1 cellular context compared by ENCODE assay signal in genomic region chr5:176447982-176448608, GRCh38.
TF ChIP-seq lines count a peak whose summit lies in the region.

A gene with protein sequence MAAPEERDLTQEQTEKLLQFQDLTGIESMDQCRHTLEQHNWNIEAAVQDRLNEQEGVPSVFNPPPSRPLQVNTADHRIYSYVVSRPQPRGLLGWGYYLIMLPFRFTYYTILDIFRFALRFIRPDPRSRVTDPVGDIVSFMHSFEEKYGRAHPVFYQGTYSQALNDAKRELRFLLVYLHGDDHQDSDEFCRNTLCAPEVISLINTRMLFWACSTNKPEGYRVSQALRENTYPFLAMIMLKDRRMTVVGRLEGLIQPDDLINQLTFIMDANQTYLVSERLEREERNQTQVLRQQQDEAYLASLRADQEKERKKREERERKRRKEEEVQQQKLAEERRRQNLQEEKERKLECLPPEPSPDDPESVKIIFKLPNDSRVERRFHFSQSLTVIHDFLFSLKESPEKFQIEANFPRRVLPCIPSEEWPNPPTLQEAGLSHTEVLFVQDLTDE (plus strand): TSS chr5:176448385. CDS start chr5:176448408, 23 bp downstream.

TF ChIP-seq in K562, 482 proteins besides CTCF, POLR2A, EP300 and RAD21 (continued from another document and continues in another):
- TF ChIP-seq, protein P1, sequence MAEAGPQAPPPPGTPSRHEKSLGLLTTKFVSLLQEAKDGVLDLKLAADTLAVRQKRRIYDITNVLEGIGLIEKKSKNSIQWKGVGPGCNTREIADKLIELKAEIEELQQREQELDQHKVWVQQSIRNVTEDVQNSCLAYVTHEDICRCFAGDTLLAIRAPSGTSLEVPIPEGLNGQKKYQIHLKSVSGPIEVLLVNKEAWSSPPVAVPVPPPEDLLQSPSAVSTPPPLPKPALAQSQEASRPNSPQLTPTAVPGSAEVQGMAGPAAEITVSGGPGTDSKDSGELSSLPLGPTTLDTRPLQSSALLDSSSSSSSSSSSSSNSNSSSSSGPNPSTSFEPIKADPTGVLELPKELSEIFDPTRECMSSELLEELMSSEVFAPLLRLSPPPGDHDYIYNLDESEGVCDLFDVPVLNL (CRISPR knock-in tag; IDR thresholded peaks at IDR 0.05; ENCODE audit: low read depth): peak; percentile 43; the same call in 1 of the 2 replicates
- peak; percentile 92 for TF ChIP-seq CCNT2 (IDR thresholded peaks at IDR 0.05; ENCODE audit: borderline replicate concordance, extremely low read depth, insufficient read length, low read depth, low read length)
- peak; percentile 58 for TF ChIP-seq GMEB1 (CRISPR knock-in tag; IDR thresholded peaks at IDR 0.05)
- no peak for TF ChIP-seq ZFP36 (IDR thresholded peaks at IDR 0.05; ENCODE audit: low read depth, low read length, partially characterized antibody)
- no peak for TF ChIP-seq XRCC3 (IDR thresholded peaks at IDR 0.05)
- no peak for TF ChIP-seq RNF2 (IDR thresholded peaks at IDR 0.05)
- TF ChIP-seq ZNF436 (CRISPR knock-in tag; IDR thresholded peaks at IDR 0.05): no peak
- TF ChIP-seq TEAD4 (IDR thresholded peaks at IDR 0.05; ENCODE audit: low read length): no peak
- TF ChIP-seq TEAD4 (CRISPR knock-in tag; IDR thresholded peaks at IDR 0.05; ENCODE audit: borderline replicate concordance): no peak
- TF ChIP-seq E4F1 (CRISPR knock-in tag; IDR thresholded peaks at IDR 0.05; ENCODE audit: borderline replicate concordance): no peak
- TF ChIP-seq C11orf30 (IDR thresholded peaks at IDR 0.05; ENCODE audit: low read depth): peak; percentile 88
- peak; percentile 48 for TF ChIP-seq PHF20 (IDR thresholded peaks at IDR 0.05; ENCODE audit: partially characterized antibody)
- no peak for TF ChIP-seq ZSCAN32 (CRISPR knock-in tag; IDR thresholded peaks at IDR 0.05)
- no peak for TF ChIP-seq CHD7 (IDR thresholded peaks at IDR 0.05; ENCODE audit: low read depth, low read length)
- peak; percentile 73; the same call in 1 of the 2 replicates for TF ChIP-seq ZBTB1 (CRISPR knock-in tag; IDR thresholded peaks at IDR 0.05; ENCODE audit: borderline replicate concordance, low read depth)
- TF ChIP-seq RBFOX2 (IDR thresholded peaks at IDR 0.05; ENCODE audit: low read depth, low read length): peak; percentile 93
- no peak for TF ChIP-seq ZNF75A (CRISPR knock-in tag; IDR thresholded peaks at IDR 0.05)
- TF ChIP-seq GTF2A2 (tag; IDR thresholded peaks at IDR 0.05): no peak
- TF ChIP-seq CHCHD3 (CRISPR knock-in tag; IDR thresholded peaks at IDR 0.05): no peak
- TF ChIP-seq ZNF639 (CRISPR knock-in tag; conservative IDR thresholded peaks at IDR 0.05 in 1 of 2, IDR thresholded peaks at IDR 0.05 in 1 of 2): peak in 1 of 2 experiments; percentile 62; a peak in 1 of 4 replicates
- TF ChIP-seq ATF1 (CRISPR knock-in tag; IDR thresholded peaks at IDR 0.05): no peak
- peak; percentile 94 for TF ChIP-seq ATF1 (tag; IDR thresholded peaks at IDR 0.05)
- TF ChIP-seq SMAD4 (CRISPR knock-in tag; conservative IDR thresholded peaks at IDR 0.05): 0 out of 2 replicates have a peak, but pooled peaks have one; percentile 8
- TF ChIP-seq, protein P2, sequence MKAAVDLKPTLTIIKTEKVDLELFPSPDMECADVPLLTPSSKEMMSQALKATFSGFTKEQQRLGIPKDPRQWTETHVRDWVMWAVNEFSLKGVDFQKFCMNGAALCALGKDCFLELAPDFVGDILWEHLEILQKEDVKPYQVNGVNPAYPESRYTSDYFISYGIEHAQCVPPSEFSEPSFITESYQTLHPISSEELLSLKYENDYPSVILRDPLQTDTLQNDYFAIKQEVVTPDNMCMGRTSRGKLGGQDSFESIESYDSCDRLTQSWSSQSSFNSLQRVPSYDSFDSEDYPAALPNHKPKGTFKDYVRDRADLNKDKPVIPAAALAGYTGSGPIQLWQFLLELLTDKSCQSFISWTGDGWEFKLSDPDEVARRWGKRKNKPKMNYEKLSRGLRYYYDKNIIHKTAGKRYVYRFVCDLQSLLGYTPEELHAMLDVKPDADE (conservative IDR thresholded peaks at IDR 0.05; ENCODE audit: control insufficient read depth, low read depth, low read length): peak; percentile 81; the same call in 1 of the 2 replicates
- TF ChIP-seq TAF1 (IDR thresholded peaks at IDR 0.05; ENCODE audit: control insufficient read depth, extremely low read depth, insufficient read depth, low read length, severe bottlenecking): peak; percentile 93
- TF ChIP-seq TAF7 (tag; IDR thresholded peaks at IDR 0.05): peak; percentile 94
- peak; percentile 94 for TF ChIP-seq TBP (optimal IDR thresholded peaks at IDR 0.05; ENCODE audit: low read depth, low read length)
- no peak for TF ChIP-seq TRIM24 (IDR thresholded peaks at IDR 0.05)
- TF ChIP-seq, protein P3, sequence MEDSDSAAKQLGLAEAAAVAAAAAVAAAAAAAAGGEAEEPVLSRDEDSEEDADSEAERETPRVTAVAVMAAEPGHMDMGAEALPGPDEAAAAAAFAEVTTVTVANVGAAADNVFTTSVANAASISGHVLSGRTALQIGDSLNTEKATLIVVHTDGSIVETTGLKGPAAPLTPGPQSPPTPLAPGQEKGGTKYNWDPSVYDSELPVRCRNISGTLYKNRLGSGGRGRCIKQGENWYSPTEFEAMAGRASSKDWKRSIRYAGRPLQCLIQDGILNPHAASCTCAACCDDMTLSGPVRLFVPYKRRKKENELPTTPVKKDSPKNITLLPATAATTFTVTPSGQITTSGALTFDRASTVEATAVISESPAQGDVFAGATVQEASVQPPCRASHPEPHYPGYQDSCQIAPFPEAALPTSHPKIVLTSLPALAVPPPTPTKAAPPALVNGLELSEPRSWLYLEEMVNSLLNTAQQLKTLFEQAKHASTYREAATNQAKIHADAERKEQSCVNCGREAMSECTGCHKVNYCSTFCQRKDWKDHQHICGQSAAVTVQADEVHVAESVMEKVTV (CRISPR knock-in tag; IDR thresholded peaks at IDR 0.05): peak; percentile 100
- 0 out of 4 replicates have a peak, but pooled peaks of 1 of the 2 experiments have one; percentile 29 for TF ChIP-seq HDAC1 (IDR thresholded peaks at IDR 0.05)
- no peak for TF ChIP-seq RBM15 (IDR thresholded peaks at IDR 0.05; ENCODE audit: insufficient read depth, low read length)
